ENCODE assay signal across 8 cellular contexts in the genomic region with DNA sequence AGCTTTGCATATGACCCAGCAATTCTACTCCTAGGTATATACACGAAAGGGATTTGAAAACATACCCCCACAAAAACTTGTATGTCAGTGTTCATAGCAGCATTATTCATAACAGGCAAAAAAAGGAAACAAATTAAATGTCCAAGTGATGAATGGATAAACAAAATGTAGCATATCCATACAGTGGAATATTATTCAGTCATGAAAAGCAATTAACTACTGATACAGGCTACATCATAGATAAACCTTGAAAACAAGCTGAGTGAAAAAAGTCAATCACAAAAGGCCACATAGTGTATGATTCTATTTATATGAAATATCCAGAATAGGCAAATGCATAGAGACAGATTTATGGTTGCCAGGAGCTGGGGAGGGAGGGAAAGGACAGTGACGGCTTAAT. TPM values are rescaled to one million over a fixed set of nuclear protein-coding genes. Genes with fewer than 3 reads are reported as not detected.
DNase-seq lines count a peak whose midpoint lies in the region; ATAC-seq, FAIRE-seq and TF ChIP-seq lines count a peak whose summit lies in the region.

No MANE protein-coding gene starts in this region.

- H3K9ac ChIP-seq in SK-N-SH (peak overlapping the region; percentile 93), OCI-LY3 (ENCODE audit: low read length) (peak overlapping the region; percentile 79), H1 (replicated peaks in 1 of 4; ENCODE audit: extremely low read depth in 1 of 4, low read depth in 3 of 4, low read length in 3 of 4) (peak overlapping the region in 2 of 4 experiments; percentile 95 to 96; a peak in 3 of 7 replicates)

- POLR2A ChIA-PET in SK-N-SH (lab: Yijun Ruan, JAX) = interaction anchor here (1.0 kb wide), 1 partner anchor 21 kb away, joined by 3 read pairs; no protein-coding TSS in a partner anchor
- POLR2A ChIA-PET in H1 (lab: Charles Lee; ENCODE audit: partially characterized antibody) = interaction anchor here (0.6 to 27.4 kb wide), 4 partner anchors 6 to 66 kb away, joined by 3 to 313 read pairs (median 158); a partner anchor contains a TSS

- TF ChIP-seq EP300 in SK-N-SH (IDR thresholded peaks at IDR 0.05; ENCODE audit: borderline replicate concordance in 1 of 2, low read depth in 1 of 2, low read length in 1 of 2) (no peak), H1 (IDR thresholded peaks at IDR 0.05; ENCODE audit: borderline replicate concordance in 1 of 2, low read depth in 2 of 2, low read length in 2 of 2) (no peak)

- H4K20me1 ChIP-seq in SK-N-SH (ENCODE audit: insufficient read depth) (no peaks in the 10 kb centered on the region), OCI-LY3 (ENCODE audit: insufficient read depth, low read length) (0 out of 2 replicates have a peak, but pooled peaks cover 4% of the 10 kb centered on the region), H1 (replicated peaks in 1 of 2; ENCODE audit: control insufficient read depth in 1 of 2, insufficient read depth in 2 of 2, low read length in 2 of 2) (peaks cover 0 to 4% of the 10 kb centered on the region in 2 experiments)

- DNase-seq in SK-N-SH = no peak
- DNase-seq in H1 (ENCODE audit: low read depth in 1 of 2, low spot score in 2 of 2) = no peak
- DNase-seq in NCI-H69 (lab: John Stamatoyannopoulos, UW) = no peak
- no peak for DNase-seq in DMS79 (lab: John Stamatoyannopoulos, UW)
- no peak for DNase-seq in esophagus squamous epithelium (lab: John Stamatoyannopoulos, UW)

- H3K56ac ChIP-seq in H1 (replicated peaks; ENCODE audit: insufficient read length, low read depth, low read length) = no peak overlapping the region

- no peak overlapping the region for H3K4ac ChIP-seq in H1 (replicated peaks; ENCODE audit: insufficient read length, low read depth, low read length)

- no peak overlapping the region for H2BK120ac ChIP-seq in H1 (replicated peaks; ENCODE audit: low read depth, low read length)

- H3K23ac ChIP-seq in H1 (ENCODE audit: insufficient read length) = no peak overlapping the region

- no peak overlapping the region for H3K18ac ChIP-seq in H1 (ENCODE audit: extremely low read depth, low read length)

- H3K14ac ChIP-seq in H1 (ENCODE audit: insufficient read length) = no peak overlapping the region

- TF ChIP-seq RAD21 in SK-N-SH (IDR thresholded peaks at IDR 0.05; ENCODE audit: low read length) (no peak), H1 (IDR thresholded peaks at IDR 0.05 in 1 of 2, conservative IDR thresholded peaks at IDR 0.05 in 1 of 2; ENCODE audit: low read depth in 2 of 2, low read length in 2 of 2) (no peak)

- H3K4me2 ChIP-seq in SK-N-SH = peak overlapping the region; percentile 87
- peak overlapping the region; percentile 83 for H3K4me2 ChIP-seq in OCI-LY3 (ENCODE audit: low read length)
- H3K4me2 ChIP-seq in H1 (ENCODE audit: insufficient read depth in 1 of 2, low read depth in 2 of 2, low read length in 2 of 2) = peak overlapping the region; percentile 61 to 79

- no peak for TF ChIP-seq POLR2A in H1 (IDR thresholded peaks at IDR 0.05; ENCODE audit: control extremely low read depth in 1 of 2, low read depth in 2 of 2, low read length in 2 of 2)
- TF ChIP-seq POLR2A in esophagus squamous epithelium (IDR thresholded peaks at IDR 0.05) = no peak

- no peak for ATAC-seq in SK-N-SH treated with all-trans-retinoic acid at 6 μM for 48 hours

- no peaks in the 10 kb centered on the region for H3F3A ChIP-seq in SK-N-SH (replicated peaks; ENCODE audit: insufficient read depth)

- peak overlapping the region; percentile 81 to 94 for H3K4me3 ChIP-seq in SK-N-SH (ENCODE audit: low read depth in 2 of 2, low read length in 1 of 2)
- H3K4me3 ChIP-seq in OCI-LY3 (ENCODE audit: low read length) = peak overlapping the region; percentile 86
- H3K4me3 ChIP-seq in H1 (ENCODE audit: extremely low read depth in 1 of 4, insufficient read depth in 2 of 4, low read depth in 3 of 4, low read length in 4 of 4) = peak overlapping the region; percentile 86 to 97 (median 92); a peak in 6 of 8 replicates
- peak overlapping the region; percentile 55 for H3K4me3 ChIP-seq in neuron (ENCODE audit: low read length)
- peak overlapping the region in 2 of 4 donors; percentile 70 to 97 for H3K4me3 ChIP-seq in esophagus squamous epithelium

- H3K27ac ChIP-seq in SK-N-SH (ENCODE audit: low read depth in 2 of 2, low read length in 1 of 2) (peak overlapping the region in 1 of 2 experiments; percentile 93; a peak in 3 of 4 replicates), OCI-LY3 (ENCODE audit: low read length) (peak overlapping the region; percentile 77), H1 (ENCODE audit: low read depth, low read length) (no peak overlapping the region), esophagus squamous epithelium (peak overlapping the region in 1 of 4 donors; percentile 98)

- H3K9me2 ChIP-seq in SK-N-SH = no peaks in the 10 kb centered on the region

- no peak overlapping the region for H2AK5ac ChIP-seq in H1 (ENCODE audit: low read depth, low read length)

- no peaks in the 10 kb centered on the region; the same call in 1 of the 2 replicates for H3K79me1 ChIP-seq in H1 (ENCODE audit: low read depth, low read length)

- H2BK5ac ChIP-seq in H1 (ENCODE audit: low read depth, low read length) = no peak overlapping the region

- peaks cover 4% of the 10 kb centered on the region; the same call in 1 of the 2 replicates for H3K23me2 ChIP-seq in H1 (ENCODE audit: low read depth, low read length)

- peaks cover 24 to 27% of the 10 kb centered on the region in 2 experiments for H3K36me3 ChIP-seq in SK-N-SH (replicated peaks in 1 of 2; ENCODE audit: control insufficient read depth in 1 of 2, insufficient read depth in 2 of 2, low read length in 1 of 2)
- H3K36me3 ChIP-seq in OCI-LY3 (replicated peaks; ENCODE audit: low read depth, low read length) = peaks cover 39% of the 10 kb centered on the region
- peaks cover 7 to 21% (median 14%) of the 10 kb centered on the region in 4 experiments; a peak in 7 of 8 replicates for H3K36me3 ChIP-seq in H1 (ENCODE audit: control insufficient read depth in 2 of 4, insufficient read depth in 4 of 4, low read length in 3 of 4)
- peaks cover 39% of the 10 kb centered on the region for H3K36me3 ChIP-seq in neuron (ENCODE audit: insufficient read depth, low read length)
- peaks cover 8 to 25% (median 15%) of the 10 kb centered on the region in 3 donors for H3K36me3 ChIP-seq in esophagus squamous epithelium

- TF ChIP-seq CTCF in SK-N-SH (IDR thresholded peaks at IDR 0.05) = no peak
- TF ChIP-seq CTCF in OCI-LY3 (IDR thresholded peaks at IDR 0.05; ENCODE audit: low read depth, low read length) = no peak
- TF ChIP-seq CTCF in H1 (IDR thresholded peaks at IDR 0.05; ENCODE audit: control extremely low read depth in 1 of 3, insufficient read depth in 1 of 3, low read depth in 1 of 3, low read length in 3 of 3) = no peak
- TF ChIP-seq CTCF in esophagus squamous epithelium (IDR thresholded peaks at IDR 0.05) = no peak

- H3K79me2 ChIP-seq in SK-N-SH (ENCODE audit: insufficient read depth) (peaks cover 38% of the 10 kb centered on the region), OCI-LY3 (ENCODE audit: low read length) (peaks cover 30% of the 10 kb centered on the region), H1 (ENCODE audit: control insufficient read depth in 1 of 2, insufficient read depth in 2 of 2, low read length in 2 of 2) (peaks cover 0 to 17% of the 10 kb centered on the region in 2 experiments; a peak in 2 of 4 replicates)

- H4K8ac ChIP-seq in H1 (ENCODE audit: extremely low read depth, insufficient read depth, low read length) = no peak overlapping the region

- H3K27me3 ChIP-seq in SK-N-SH (ENCODE audit: insufficient read depth) (no peaks in the 10 kb centered on the region), OCI-LY3 (ENCODE audit: low read depth, low read length) (no peaks in the 10 kb centered on the region), H1 (replicated peaks in 1 of 4; ENCODE audit: control insufficient read depth in 3 of 4, extremely low read depth in 1 of 4, insufficient read depth in 3 of 4, low read length in 3 of 4) (no peaks in the 10 kb centered on the region), neuron (ENCODE audit: insufficient read depth, low read length) (no peaks in the 10 kb centered on the region), esophagus squamous epithelium (no peaks in the 10 kb centered on the region)

- no peak overlapping the region for H2BK12ac ChIP-seq in H1 (ENCODE audit: low read depth, low read length)

- FAIRE-seq in H1 (lab: Jason Lieb, UNC) = no peak

- WGBS in SK-N-SH (ENCODE audit: low lambda C conversion rate) = 91% methylated on average over 2 of the region's 2 CpGs
- WGBS in H1 (ENCODE audit: extremely low coverage in 1 of 2, insufficient coverage in 1 of 2, insufficient read length in 1 of 2, insufficient replicate concordance in 2 of 2, low coverage in 1 of 2, low lambda C conversion rate in 2 of 2, missing lambda C conversion rate in 1 of 2), 2 experiments = 74% methylated on average over 2 of the region's 2 CpGs; no CpG with 5 or more reads in 1 of the 2 experiments
- 86 to 87% methylated on average over 2 of the region's 2 CpGs for WGBS in esophagus squamous epithelium, 2 donors

- H2AFZ ChIP-seq in SK-N-SH (ENCODE audit: low read depth) (peak overlapping the region; percentile 90), OCI-LY3 (ENCODE audit: low read depth, low read length) (0 out of 2 replicates have a peak overlapping the region, but pooled peaks have one; percentile 90), H1 (ENCODE audit: low read length) (no peak overlapping the region), neuron (ENCODE audit: low read depth, low read length) (peak overlapping the region; percentile 22)

- no peak overlapping the region for H4K5ac ChIP-seq in H1 (ENCODE audit: insufficient read length, low read depth, low read length)

- H3K9me3 ChIP-seq in SK-N-SH (no peaks in the 10 kb centered on the region), OCI-LY3 (ENCODE audit: insufficient read depth, low read length) (no peaks in the 10 kb centered on the region), H1 (ENCODE audit: insufficient read depth in 2 of 2, low read depth in 1 of 2, low read length in 1 of 2) (no peaks in the 10 kb centered on the region), neuron (ENCODE audit: low read length) (no peaks in the 10 kb centered on the region), esophagus squamous epithelium (no peaks in the 10 kb centered on the region)

- no peak overlapping the region for H4K91ac ChIP-seq in H1 (replicated peaks; ENCODE audit: insufficient read length, low read length)

- intact Hi-C loops in esophagus squamous epithelium (cut with DNase I) = no loop called here

- H3K4me1 ChIP-seq in SK-N-SH (ENCODE audit: control insufficient read depth in 1 of 2, insufficient read depth in 2 of 2, low read depth in 1 of 2, low read length in 1 of 2) (peaks cover 0 to 27% of the 10 kb centered on the region in 2 experiments; a peak in 2 of 4 replicates), OCI-LY3 (ENCODE audit: low read length) (peaks cover 15% of the 10 kb centered on the region), H1 (replicated peaks in 1 of 4; ENCODE audit: control insufficient read depth in 3 of 4, insufficient read depth in 4 of 4, low read length in 3 of 4) (peaks cover 0 to 9% (median under 1%) of the 10 kb centered on the region in 4 experiments; a peak in 2 of 7 replicates), neuron (ENCODE audit: insufficient read depth, low read length) (peaks cover 15% of the 10 kb centered on the region), esophagus squamous epithelium (peaks cover 15 to 27% (median 19%) of the 10 kb centered on the region in 3 donors)

- H2BK15ac ChIP-seq in H1 (ENCODE audit: low read length) = no peak overlapping the region

- CTCF ChIA-PET in SK-N-SH (lab: Yijun Ruan, JAX) (interaction anchor here (0.5 to 8.1 kb wide), 5 partner anchors 11 to 1204 kb away, joined by 3 to 51 read pairs (median 12); a partner anchor contains a TSS), H1 (lab: Charles Lee; ENCODE audit: partially characterized antibody) (interaction anchor here (1.0 to 3.3 kb wide), 4 partner anchors 12 to 164 kb away, joined by 3 to 15 read pairs (median 9); a partner anchor contains a TSS)

- H2BK20ac ChIP-seq in H1 (ENCODE audit: low read length) = no peak overlapping the region

RNA-seq across cellular contexts. Expression of a gene that starts 0.7 kb away (rescaled TPM):
- polyA plus RNA-seq in SK-N-SH (2012; rRNA removed) (16.9 and 21.5 TPM in 2 replicates), H1 (2011; rRNA removed) (13.9 and 16.3 TPM in 2 replicates)
- polyA plus RNA-seq in SK-N-SH (2012; cell fraction: cytosol; rRNA removed) = 7.3 and 9.0 TPM in 2 replicates
- polyA plus RNA-seq in SK-N-SH (2012; cell fraction: nucleus; rRNA removed) = 72.2 and 106 TPM in 2 replicates
- total RNA-seq in H1 (2021; fragmentation: NEBNext Ultra II Directional; extraction: Animal tissue kit (Norgen Biotek cat#: 25700)) = 13.3 and 13.9 TPM in 2 replicates
- polyA plus RNA-seq in H1 (2011; cell fraction: cytosol; rRNA removed) = 23.2 TPM
- 62.4 TPM for polyA plus RNA-seq in H1 (2011; cell fraction: nucleus; rRNA removed)
- 19.3 to 29.0 TPM (median 22.2 TPM) in 4 replicates for polyA plus RNA-seq in H1 (2012, experiment 1 of 2)
- polyA plus RNA-seq in H1 (2012, experiment 2 of 2) = 4.9 TPM
- 14.5 TPM for polyA plus RNA-seq in H1 (2013, experiment 1 of 2)
- 12.3 TPM for polyA plus RNA-seq in H1 (2013, experiment 2 of 2)
- polyA minus RNA-seq in H1 (2011; rRNA and poly(A)+ RNA removed) = 16.0 and 17.8 TPM in 2 replicates
- polyA minus RNA-seq in H1 (2011; cell fraction: cytosol; rRNA and poly(A)+ RNA removed) = 12.3 TPM
- 28.1 TPM for polyA minus RNA-seq in H1 (2011; cell fraction: nucleus; rRNA and poly(A)+ RNA removed)
- 1 to 10 TPM in 2 of 4 donors, under 1 TPM in 2; 0.57 to 2.7 (median 1.1) TPM for total RNA-seq in esophagus squamous epithelium

RNA-seq across cellular contexts. Expression of a gene that starts 0.7 kb away (rescaled TPM):
- polyA plus RNA-seq in SK-N-SH (2012; rRNA removed) = 266 and 337 TPM in 2 replicates
- polyA plus RNA-seq in SK-N-SH (2012; cell fraction: cytosol; rRNA removed) = 259 and 311 TPM in 2 replicates
- 195 and 246 TPM in 2 replicates for polyA plus RNA-seq in SK-N-SH (2012; cell fraction: nucleus; rRNA removed)
- 75.6 and 82.6 TPM in 2 replicates for total RNA-seq in H1 (2021; fragmentation: NEBNext Ultra II Directional; extraction: Animal tissue kit (Norgen Biotek cat#: 25700))
- 109 and 135 TPM in 2 replicates for polyA plus RNA-seq in H1 (2011; rRNA removed)
- 155 TPM for polyA plus RNA-seq in H1 (2011; cell fraction: cytosol; rRNA removed)
- 67.9 TPM for polyA plus RNA-seq in H1 (2011; cell fraction: nucleus; rRNA removed)
- polyA plus RNA-seq in H1 (2012, experiment 1 of 2) = 130 to 159 TPM (median 138 TPM) in 4 replicates
- 95.2 TPM for polyA plus RNA-seq in H1 (2012, experiment 2 of 2)
- 54.9 TPM for polyA plus RNA-seq in H1 (2013, experiment 1 of 2)
- 60.3 TPM for polyA plus RNA-seq in H1 (2013, experiment 2 of 2)
- 55.9 and 75.0 TPM in 2 replicates for polyA minus RNA-seq in H1 (2011; rRNA and poly(A)+ RNA removed)
- 33.5 TPM for polyA minus RNA-seq in H1 (2011; cell fraction: cytosol; rRNA and poly(A)+ RNA removed)
- 41.1 TPM for polyA minus RNA-seq in H1 (2011; cell fraction: nucleus; rRNA and poly(A)+ RNA removed)
- 10 to 100 TPM; 58.0 to 77.7 (median 74.5) TPM for total RNA-seq in esophagus squamous epithelium

RNA-seq across cellular contexts. Expression of a gene that starts 23.6 kb away (rescaled TPM):
- polyA plus RNA-seq in SK-N-SH (2012; rRNA removed) (122 and 137 TPM in 2 replicates), H1 (2011; rRNA removed) (48.3 and 48.7 TPM in 2 replicates)
- 127 and 134 TPM in 2 replicates for polyA plus RNA-seq in SK-N-SH (2012; cell fraction: cytosol; rRNA removed)
- 62.7 and 94.9 TPM in 2 replicates for polyA plus RNA-seq in SK-N-SH (2012; cell fraction: nucleus; rRNA removed)
- total RNA-seq in H1 (2021; fragmentation: NEBNext Ultra II Directional; extraction: Animal tissue kit (Norgen Biotek cat#: 25700)) = 117 TPM in 2 replicates
- 58.5 TPM for polyA plus RNA-seq in H1 (2011; cell fraction: cytosol; rRNA removed)
- 43.5 TPM for polyA plus RNA-seq in H1 (2011; cell fraction: nucleus; rRNA removed)
- 94.3 to 100 TPM (median 95.6 TPM) in 4 replicates for polyA plus RNA-seq in H1 (2012, experiment 1 of 2)
- 68.4 TPM for polyA plus RNA-seq in H1 (2012, experiment 2 of 2)
- polyA plus RNA-seq in H1 (2013, experiment 1 of 2) = 66.2 TPM
- polyA plus RNA-seq in H1 (2013, experiment 2 of 2) = 66.4 TPM
- polyA minus RNA-seq in H1 (2011; rRNA and poly(A)+ RNA removed) = 104 and 110 TPM in 2 replicates
- 39.5 TPM for polyA minus RNA-seq in H1 (2011; cell fraction: cytosol; rRNA and poly(A)+ RNA removed)
- 37.6 TPM for polyA minus RNA-seq in H1 (2011; cell fraction: nucleus; rRNA and poly(A)+ RNA removed)
- total RNA-seq in esophagus squamous epithelium = 100 to 1,000 TPM in 1 of 4 donors, 10 to 100 TPM in 3; 63.4 to 136 (median 77.9) TPM

RNA-seq across cellular contexts. Expression of a gene that starts 27.8 kb away (rescaled TPM):
- polyA plus RNA-seq in SK-N-SH (2012; rRNA removed) = 26.5 and 28.4 TPM in 2 replicates
- 8.5 and 14.2 TPM in 2 replicates for polyA plus RNA-seq in SK-N-SH (2012; cell fraction: cytosol; rRNA removed)
- 52.8 and 55.8 TPM in 2 replicates for polyA plus RNA-seq in SK-N-SH (2012; cell fraction: nucleus; rRNA removed)
- 28.0 and 28.9 TPM in 2 replicates for total RNA-seq in H1 (2021; fragmentation: NEBNext Ultra II Directional; extraction: Animal tissue kit (Norgen Biotek cat#: 25700))
- 29.9 and 38.2 TPM in 2 replicates for polyA plus RNA-seq in H1 (2011; rRNA removed)
- polyA plus RNA-seq in H1 (2011; cell fraction: cytosol; rRNA removed) = 26.8 TPM
- 55.3 TPM for polyA plus RNA-seq in H1 (2011; cell fraction: nucleus; rRNA removed)
- polyA plus RNA-seq in H1 (2012, experiment 1 of 2) = 17.0 to 31.4 TPM (median 27.3 TPM) in 4 replicates
- polyA plus RNA-seq in H1 (2012, experiment 2 of 2) = 16.5 TPM
- polyA plus RNA-seq in H1 (2013, experiment 1 of 2) = 29.7 TPM
- 29.8 TPM for polyA plus RNA-seq in H1 (2013, experiment 2 of 2)
- 28.9 and 33.8 TPM in 2 replicates for polyA minus RNA-seq in H1 (2011; rRNA and poly(A)+ RNA removed)
- 39.8 TPM for polyA minus RNA-seq in H1 (2011; cell fraction: cytosol; rRNA and poly(A)+ RNA removed)
- 35.9 TPM for polyA minus RNA-seq in H1 (2011; cell fraction: nucleus; rRNA and poly(A)+ RNA removed)
- total RNA-seq in esophagus squamous epithelium = 10 to 100 TPM; 10.0 to 17.5 (median 13.5) TPM

RNA-seq across cellular contexts. Expression of a gene that starts 52.3 kb away (rescaled TPM):
- polyA plus RNA-seq in SK-N-SH (2012; rRNA removed) (46.6 and 49.5 TPM in 2 replicates), H1 (2011; rRNA removed) (14.5 and 19.7 TPM in 2 replicates)
- polyA plus RNA-seq in SK-N-SH (2012; cell fraction: cytosol; rRNA removed) = 34.6 and 41.5 TPM in 2 replicates
- polyA plus RNA-seq in SK-N-SH (2012; cell fraction: nucleus; rRNA removed) = 128 and 151 TPM in 2 replicates
- total RNA-seq in H1 (2021; fragmentation: NEBNext Ultra II Directional; extraction: Animal tissue kit (Norgen Biotek cat#: 25700)) = 16.1 and 16.3 TPM in 2 replicates
- polyA plus RNA-seq in H1 (2011; cell fraction: cytosol; rRNA removed) = 16.9 TPM
- 63.8 TPM for polyA plus RNA-seq in H1 (2011; cell fraction: nucleus; rRNA removed)
- 15.8 to 18.7 TPM (median 17.3 TPM) in 4 replicates for polyA plus RNA-seq in H1 (2012, experiment 1 of 2)
- 12.2 TPM for polyA plus RNA-seq in H1 (2012, experiment 2 of 2)
- 20.7 TPM for polyA plus RNA-seq in H1 (2013, experiment 1 of 2)
- 18.9 TPM for polyA plus RNA-seq in H1 (2013, experiment 2 of 2)
- polyA minus RNA-seq in H1 (2011; rRNA and poly(A)+ RNA removed) = 29.2 and 34.5 TPM in 2 replicates
- 10.1 TPM for polyA minus RNA-seq in H1 (2011; cell fraction: cytosol; rRNA and poly(A)+ RNA removed)
- polyA minus RNA-seq in H1 (2011; cell fraction: nucleus; rRNA and poly(A)+ RNA removed) = 29.0 TPM
- total RNA-seq in esophagus squamous epithelium = 10 to 100 TPM in 3 of 4 donors, 1 to 10 TPM in 1; 7.0 to 26.3 (median 19.0) TPM
